ENCODE assay signal across 17 cellular contexts in genomic region chr16:30088832-30089624, GRCh38. TPM values are rescaled to one million over a fixed set of nuclear protein-coding genes. Genes with fewer than 3 reads are reported as not detected.
DNase-seq lines count a peak whose midpoint lies in the region; ATAC-seq and TF ChIP-seq lines count a peak whose summit lies in the region.
"Had no signal": no experiment of that assay in that cellular context is flagged by ENCODE, and none has a peak within 500 bp of the region (broad histone marks: within the 10 kb centered on the region; RNA-seq: fewer than 3 reads in every experiment).

No MANE protein-coding gene starts in this region.

- intact Hi-C loops in Calu3 (cut with micrococcal nuclease; ENCODE audit: unreplicated experiment), result no loop called here

- no peaks in the 10 kb centered on the region for H3K27me3 Mint-ChIP-seq in Calu3 (ENCODE audit: unreplicated experiment)

- no peaks in the 10 kb centered on the region for H3K9me3 ChIP-seq in BLaER1 treated with 17β-estradiol and CSF1 and Interleukin-3, amounts not matched to agents 10 nM and 100 nM (replicated peaks in 1 of 11)
- H3K9me3 ChIP-seq in neuronal stem cell (replicated peaks in 1 of 2; ENCODE audit: control insufficient read depth in 2 of 2, insufficient read depth in 1 of 2, low read depth in 1 of 2, low read length in 2 of 2), result peaks cover 0 to 3% of the 10 kb centered on the region in 2 donors
- H3K9me3 ChIP-seq: BE2C, pancreas, SJCRH30 had no signal

- no peak overlapping the region for H2AFZ ChIP-seq in neuronal stem cell (ENCODE audit: low read length)

- no peak overlapping the region for H3K14ac ChIP-seq in neuronal stem cell (ENCODE audit: low read length)

- H3K4me1 Mint-ChIP-seq in Calu3 (ENCODE audit: low read depth, unreplicated experiment), result peaks cover 48% of the 10 kb centered on the region

- no peak overlapping the region for H3K4ac ChIP-seq in neuronal stem cell (ENCODE audit: low read length)

- H4K8ac ChIP-seq in neuronal stem cell (ENCODE audit: low read depth, low read length), result no peak overlapping the region

- peak overlapping the region; percentile 71 for H2BK15ac ChIP-seq in neuronal stem cell (ENCODE audit: low read length)

- peaks cover 0 to 29% (median 7%) of the 10 kb centered on the region in 11 experiments; a peak in 14 of 22 replicates for H4K20me1 ChIP-seq in BLaER1 treated with 17β-estradiol and CSF1 and Interleukin-3, amounts not matched to agents 10 nM and 100 nM

- H3K4me3 ChIP-seq in BLaER1 treated with 17β-estradiol and CSF1 and Interleukin-3, amounts not matched to agents 10 nM and 100 nM, result peak overlapping the region in 1 of 10 experiments; percentile 14; a peak in 1 of 20 replicates
- no peak overlapping the region for H3K4me3 ChIP-seq in neuronal stem cell (ENCODE audit: low read length in 2 of 2)
- H3K4me3 ChIP-seq: dorsolateral prefrontal cortex, pancreas, SJCRH30 had no signal

- peak overlapping the region; percentile 85 to 100 (median 99) for H3K4me2 ChIP-seq in BLaER1 treated with 17β-estradiol and CSF1 and Interleukin-3, amounts not matched to agents 10 nM and 100 nM
- no peak overlapping the region for H3K4me2 ChIP-seq in neuronal stem cell (ENCODE audit: insufficient read depth, low read length, poor library complexity, severe bottlenecking)

- H3K9ac ChIP-seq in BLaER1 treated with 17β-estradiol and CSF1 and Interleukin-3, amounts not matched to agents 10 nM and 100 nM, result peak overlapping the region in 6 of 11 experiments; percentile 2 to 83 (median 32); a peak in 5 of 22 replicates
- peak overlapping the region; percentile 7 for H3K9ac ChIP-seq in neuronal stem cell (ENCODE audit: low read depth, low read length, poor library complexity)

- no TSS peak for BruUV-seq in Calu3 (replicated peaks; lab: Mats Ljungman, UMichigan)

- peaks cover 21 to 37% (median 32%) of the 10 kb centered on the region in 11 experiments for H3K36me3 ChIP-seq in BLaER1 treated with 17β-estradiol and CSF1 and Interleukin-3, amounts not matched to agents 10 nM and 100 nM
- H3K36me3 ChIP-seq in neuronal stem cell (replicated peaks in 1 of 2; ENCODE audit: control insufficient read depth in 2 of 2, insufficient read depth in 2 of 2, low read length in 2 of 2), result peaks cover 14 to 17% of the 10 kb centered on the region in 2 donors
- H3K36me3 ChIP-seq: SJCRH30 had no signal

- H3K9me3 Mint-ChIP-seq in Calu3 (ENCODE audit: low read depth, unreplicated experiment), result no peaks in the 10 kb centered on the region
- no peaks in the 10 kb centered on the region for H3K9me3 Mint-ChIP-seq in activated naive CD4-positive, alpha-beta T cell treated with anti-CD3 and anti-CD28 coated beads, Interleukin-2, amount 50 U/mL, for 72 hours

- H3K27ac ChIP-seq in BLaER1 treated with 17β-estradiol and CSF1 and Interleukin-3, amounts not matched to agents 10 nM and 100 nM, result peak overlapping the region; percentile 11 to 89 (median 75); a peak in 16 of 22 replicates
- H3K27ac ChIP-seq in neuronal stem cell (replicated peaks; ENCODE audit: low read length), result no peak overlapping the region
- H3K27ac ChIP-seq: dorsolateral prefrontal cortex, pancreas, SJCRH30 had no signal

- peak overlapping the region; percentile 4 for H2BK5ac ChIP-seq in neuronal stem cell (ENCODE audit: low read length)

- CTCF ChIA-PET in Calu3 (lab: Charles Lee), result interaction anchor here (1.7 kb wide), 1 partner anchor 23 kb away, joined by 6 read pairs; no protein-coding TSS in a partner anchor

- H3K27me3 ChIP-seq in BLaER1 treated with 17β-estradiol and CSF1 and Interleukin-3, amounts not matched to agents 10 nM and 100 nM, result no peaks in the 10 kb centered on the region
- H3K27me3 ChIP-seq in neuronal stem cell (ENCODE audit: control insufficient read depth in 3 of 3, insufficient read depth in 3 of 3, low read depth in 1 of 3, low read length in 3 of 3), result no peaks in the 10 kb centered on the region
- H3K27me3 ChIP-seq: BE2C, dorsolateral prefrontal cortex, pancreas, SJCRH30 had no signal

- H4K91ac ChIP-seq in neuronal stem cell (ENCODE audit: low read depth, low read length, poor library complexity), result no peak overlapping the region

- DNase-seq in Calu3 (no peak), neuronal stem cell (ENCODE audit: low spot score) (no peak), activated gamma-delta T cell (lab: John Stamatoyannopoulos, UW) (no peak)
- no peak for DNase-seq in activated naive CD4-positive, alpha-beta T cell treated with anti-CD3 and anti-CD28 coated beads, Interleukin-2, amount 50 U/mL, for 72 hours (ENCODE audit: low spot score in 2 of 2)
- DNase-seq: activated CD8-positive, alpha-beta memory T cell treated with anti-CD3 and anti-CD28 coated beads for 24 hours; activated effector memory CD4-positive, alpha-beta T cell treated with anti-CD3 and anti-CD28 coated beads, Interleukin-2, amount 50 U/mL, for 16 hours; BE2C; DMS79 treated with DMSO at 0.1 percent for 48 hours; dorsolateral prefrontal cortex; kidney glomerular epithelial cell; NCI-H446; SJCRH30 had no signal

- H3K4me3 Mint-ChIP-seq in Calu3 (ENCODE audit: low read depth, unreplicated experiment), result no peak overlapping the region
- H3K4me3 Mint-ChIP-seq: brain had no signal

- peak overlapping the region; percentile 67 for H3K27ac Mint-ChIP-seq in Calu3 (ENCODE audit: unreplicated experiment)
- peak overlapping the region; percentile 80 to 81 for H3K27ac Mint-ChIP-seq in activated naive CD4-positive, alpha-beta T cell treated with anti-CD3 and anti-CD28 coated beads, Interleukin-2, amount 50 U/mL, for 72 hours

- peaks cover 65% of the 10 kb centered on the region for H3K36me3 Mint-ChIP-seq in Calu3 (ENCODE audit: insufficient read depth, unreplicated experiment)
- H3K36me3 Mint-ChIP-seq in activated naive CD4-positive, alpha-beta T cell treated with anti-CD3 and anti-CD28 coated beads, Interleukin-2, amount 50 U/mL, for 72 hours, result peaks cover 2 to 16% of the 10 kb centered on the region in 2 donors

- peak overlapping the region; percentile 92 for H3K23ac ChIP-seq in neuronal stem cell (ENCODE audit: low read depth, low read length, poor library complexity)

- H2BK120ac ChIP-seq in neuronal stem cell (ENCODE audit: low read depth, low read length), result no peak overlapping the region

- no CpG with 5 or more reads among the region's 22 CpGs for WGBS in neuronal stem cell (ENCODE audit: extremely low coverage in 2 of 2, insufficient read length in 2 of 2, insufficient replicate concordance in 1 of 2), 2 donors

- peak overlapping the region; percentile 57 for H3K18ac ChIP-seq in neuronal stem cell (ENCODE audit: low read length)

- no peak for TF ChIP-seq CTCF in Calu3 (IDR thresholded peaks at IDR 0.05; ENCODE audit: unreplicated experiment)

- peaks cover 56 to 95% (median 85%) of the 10 kb centered on the region in 10 experiments for H3K4me1 ChIP-seq in BLaER1 treated with 17β-estradiol and CSF1 and Interleukin-3, amounts not matched to agents 10 nM and 100 nM
- peaks cover 10 to 11% of the 10 kb centered on the region in 2 donors for H3K4me1 ChIP-seq in neuronal stem cell (ENCODE audit: control insufficient read depth in 2 of 2, insufficient read depth in 1 of 2, low read depth in 1 of 2, low read length in 2 of 2)
- H3K4me1 ChIP-seq: SJCRH30 had no signal

- peak overlapping the region; percentile 53 for H2AK5ac ChIP-seq in neuronal stem cell (ENCODE audit: low read depth, low read length)

- H3K79me1 ChIP-seq in neuronal stem cell (ENCODE audit: low read depth, low read length), result no peaks in the 10 kb centered on the region

- ATAC-seq in activated naive CD4-positive, alpha-beta T cell treated with anti-CD3 and anti-CD28 coated beads, Interleukin-2, amount 50 U/mL, for 72 hours, result no peak
- ATAC-seq in HG02852 (IDR thresholded peaks at IDR 0.05; ENCODE audit: unreplicated experiment) (no peak), HG02763 (IDR thresholded peaks at IDR 0.05; ENCODE audit: unreplicated experiment) (no peak)
- ATAC-seq: pancreas had no signal

- H2BK12ac ChIP-seq in neuronal stem cell (ENCODE audit: low read length), result no peak overlapping the region

RNA-seq across cellular contexts. Expression of gene TBX6, which starts 2.7 kb away (rescaled TPM):
- 3.6 and 4.7 TPM in 2 replicates for total RNA-seq in Calu3 (2022)
- total RNA-seq in activated naive CD4-positive, alpha-beta T cell treated with anti-CD3 and anti-CD28 coated beads, Interleukin-2, amount 50 U/mL, for 72 hours, result 1 to 10 TPM; 3.9 to 5.7 TPM
- 2.8 TPM for polyA plus RNA-seq in neuronal stem cell (2013, experiment 1 of 2)
- polyA plus RNA-seq in neuronal stem cell (2013, experiment 2 of 2), result 2.5 TPM

RNA-seq across cellular contexts. Expression of gene YPEL3, which starts 7.0 kb away (rescaled TPM):
- total RNA-seq in Calu3 (2022), result 21.1 and 28.0 TPM in 2 replicates
- 100 to 1,000 TPM in 1 of 2 donors, 10 to 100 TPM in 1; 24.0 to 112 TPM for total RNA-seq in activated naive CD4-positive, alpha-beta T cell treated with anti-CD3 and anti-CD28 coated beads, Interleukin-2, amount 50 U/mL, for 72 hours
- polyA plus RNA-seq in neuronal stem cell (2013, experiment 1 of 2), result 51.2 TPM
- 52.1 TPM for polyA plus RNA-seq in neuronal stem cell (2013, experiment 2 of 2)

RNA-seq across cellular contexts. Expression of gene PPP4C, which starts 13.2 kb away (rescaled TPM):
- 184 and 187 TPM in 2 replicates for total RNA-seq in Calu3 (2022)
- 100 to 1,000 TPM; 130 to 136 TPM for total RNA-seq in activated naive CD4-positive, alpha-beta T cell treated with anti-CD3 and anti-CD28 coated beads, Interleukin-2, amount 50 U/mL, for 72 hours
- polyA plus RNA-seq in neuronal stem cell (2013, experiment 1 of 2), result 112 TPM
- 110 TPM for polyA plus RNA-seq in neuronal stem cell (2013, experiment 2 of 2)

RNA-seq across cellular contexts. Expression of gene ALDOA, which starts 23.5 kb away (rescaled TPM):
- total RNA-seq in Calu3 (2022), result 1,549 and 1,562 TPM in 2 replicates
- total RNA-seq in activated naive CD4-positive, alpha-beta T cell treated with anti-CD3 and anti-CD28 coated beads, Interleukin-2, amount 50 U/mL, for 72 hours, result 1,000 to 10,000 TPM; 1,322 to 2,822 TPM
- 340 TPM for polyA plus RNA-seq in neuronal stem cell (2013, experiment 1 of 2)
- polyA plus RNA-seq in neuronal stem cell (2013, experiment 2 of 2), result 327 TPM

RNA-seq across cellular contexts. Expression of gene GDPD3, which starts 24.3 kb away (rescaled TPM):
- total RNA-seq in Calu3 (2022), result 7.8 and 9.4 TPM in 2 replicates
- total RNA-seq in activated naive CD4-positive, alpha-beta T cell treated with anti-CD3 and anti-CD28 coated beads, Interleukin-2, amount 50 U/mL, for 72 hours, result 10 to 100 TPM; 16.7 to 25.8 TPM
- 3.9 TPM for polyA plus RNA-seq in neuronal stem cell (2013, experiment 1 of 2)
- 3.4 TPM for polyA plus RNA-seq in neuronal stem cell (2013, experiment 2 of 2)
